Comparison of ENCODE assay signal across 12 cellular contexts in the genomic region with DNA sequence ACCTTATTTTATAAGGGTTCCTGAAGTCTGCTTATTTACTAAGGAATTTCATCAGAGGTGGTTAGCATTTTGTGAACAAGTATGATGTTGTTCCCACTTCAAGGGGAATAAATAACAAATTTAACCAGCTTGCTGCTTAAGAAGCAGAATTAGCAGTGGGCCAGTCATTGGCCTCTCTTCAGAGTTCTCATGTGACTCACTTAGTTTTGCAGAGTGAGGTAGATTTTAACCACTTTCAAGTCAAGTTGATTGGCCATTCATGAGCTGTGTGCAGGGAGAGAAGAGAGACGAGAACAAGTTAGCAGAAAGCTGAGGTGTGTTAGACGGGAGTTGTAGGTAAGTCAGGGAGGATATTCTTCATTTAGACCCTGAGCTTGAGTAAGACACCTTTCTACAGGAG. TPM values are rescaled to one million over a fixed set of nuclear protein-coding genes. Genes with fewer than 3 reads are reported as not detected.
DNase-seq lines count a peak whose midpoint lies in the region; ATAC-seq and TF ChIP-seq lines count a peak whose summit lies in the region.
"Had no signal": no experiment of that assay in that cellular context is flagged by ENCODE, and none has a peak within 500 bp of the region (broad histone marks: within the 10 kb centered on the region; RNA-seq: fewer than 3 reads in every experiment).

No MANE protein-coding gene starts in this region.

- H3K27ac Mint-ChIP-seq in nephron, result peak overlapping the region in 2 of 3 experiments; percentile 7 to 48

- no peak overlapping the region for H3K4me3 ChIP-seq in Peyer's patch
- H3K4me3 ChIP-seq: adrenal gland, heart left ventricle had no signal

- no peak for ATAC-seq in GM21526 (IDR thresholded peaks at IDR 0.05; ENCODE audit: low FRiP score, unreplicated experiment)
- ATAC-seq: heart left ventricle had no signal

- peak; percentile 16 for DNase-seq in EH (ENCODE audit: low read depth)
- peak; percentile 33 for DNase-seq in LHCN-M2 (ENCODE audit: low read depth)
- peak; percentile 66 for DNase-seq in astrocyte of the hippocampus (ENCODE audit: low read depth, low spot score)
- no peak for DNase-seq in GM19238 (ENCODE audit: insufficient read length, low spot score)
- no peak for DNase-seq in Peyer's patch
- DNase-seq in NCI-H2196 (lab: John Stamatoyannopoulos, UW; ENCODE audit: unreplicated experiment), result no peak
- DNase-seq: adrenal gland, heart left ventricle, nucleus accumbens, SW 1271 had no signal

- peaks cover 0 to 60% (median 19%) of the 10 kb centered on the region in 4 donors for H3K4me1 ChIP-seq in Peyer's patch

- no peaks in the 10 kb centered on the region for H3K36me3 ChIP-seq in Peyer's patch
- H3K36me3 ChIP-seq: adrenal gland, heart left ventricle had no signal

- H3K9me3 ChIP-seq in Peyer's patch, result no peaks in the 10 kb centered on the region
- H3K9me3 ChIP-seq: adrenal gland, heart left ventricle had no signal

- TF ChIP-seq POLR2A in Peyer's patch (IDR thresholded peaks at IDR 0.05), result no peak

- TF ChIP-seq CTCF in nephron (IDR thresholded peaks at IDR 0.05; ENCODE audit: unreplicated experiment in 3 of 3), result no peak
- no peak for TF ChIP-seq CTCF in Peyer's patch (IDR thresholded peaks at IDR 0.05)

- peaks cover 11% of the 10 kb centered on the region for H3K36me3 Mint-ChIP-seq in nephron (ENCODE audit: low read depth)

- H3K4me3 Mint-ChIP-seq in nephron, result no peak overlapping the region

- no peaks in the 10 kb centered on the region for H3K27me3 ChIP-seq in Peyer's patch
- H3K27me3 ChIP-seq: adrenal gland, heart left ventricle had no signal

- H3K4me1 Mint-ChIP-seq in nephron, result peaks cover 78% of the 10 kb centered on the region

- H3K27me3 Mint-ChIP-seq in nephron (ENCODE audit: low read depth), result no peaks in the 10 kb centered on the region

- H3K27ac ChIP-seq in Peyer's patch, result peak overlapping the region in 2 of 4 donors; percentile 69 to 72

- H3K9me3 Mint-ChIP-seq in nephron, result no peaks in the 10 kb centered on the region

RNA-seq across cellular contexts. Expression of a gene that starts 18.1 kb away (rescaled TPM):
- total RNA-seq in LHCN-M2 (2014; rRNA removed) (29.7 and 37.4 TPM in 2 replicates), Peyer's patch (10 to 100 TPM; 34.4 to 72.6 (median 39.8) TPM)
- 27.1 TPM for polyA plus RNA-seq in LHCN-M2 (2012)

Comparison
In these comparisons a context has a peak if more than half of its experiments do, and no peak if none do; other contexts are left out.
1. DNase-seq: peak in EH (single experiment), LHCN-M2 (single experiment) and astrocyte of the hippocampus (single experiment); none in GM19238 (single experiment), Peyer's patch (0 of 3) and NCI-H2196 (single experiment).